17 cellular contexts compared by ENCODE assay signal in the genomic region with DNA sequence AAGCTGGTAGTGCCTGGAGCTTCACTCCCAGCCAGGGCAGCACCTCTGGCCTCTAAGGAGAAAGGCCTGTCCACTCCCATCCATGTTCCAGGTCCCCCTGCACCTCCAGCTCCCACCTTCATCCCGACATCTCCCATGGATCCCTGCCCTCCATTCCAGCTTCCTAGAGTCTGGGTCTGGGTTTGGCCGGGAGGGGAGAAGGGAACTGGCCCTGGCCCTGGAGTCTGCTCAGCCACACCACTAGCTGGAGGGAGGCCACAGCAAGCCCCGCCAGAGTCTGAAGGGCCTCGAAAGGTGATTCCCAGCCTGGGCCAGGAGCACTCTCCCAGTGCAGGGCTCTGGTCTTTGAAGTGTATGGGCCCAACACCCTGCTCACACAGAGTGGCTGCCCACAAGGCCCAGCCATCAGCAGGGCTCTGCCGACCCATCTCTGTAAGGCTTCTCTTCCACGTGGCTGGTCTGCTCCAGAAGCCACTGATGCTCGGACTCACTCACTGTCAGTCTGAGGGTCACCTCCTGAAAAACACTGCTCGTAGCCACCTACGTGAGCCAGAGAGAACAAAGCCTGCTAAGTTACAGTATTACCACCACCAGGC. TPM values are rescaled to one million over a fixed set of nuclear protein-coding genes. Genes with fewer than 3 reads are reported as not detected.
"Had no signal": no experiment of that assay in that cellular context is flagged by ENCODE, and none has a peak within 500 bp of the region (broad histone marks: within the 10 kb centered on the region; RNA-seq: fewer than 3 reads in every experiment).

No MANE protein-coding gene starts in this region.

- H3K27ac Mint-ChIP-seq: endodermal cell had no signal

- H3K4me3 ChIP-seq: ascending aorta, breast epithelium, gastroesophageal sphincter, left lung, psoas muscle, smooth muscle cell, stomach, thoracic aorta had no signal

- H3K4me3 Mint-ChIP-seq: activated CD4-positive, alpha-beta memory T cell treated with anti-CD3 and anti-CD28 coated beads, Interleukin-2, amount 10 ng/mL, durations not matched to agents 7 days and 5 days; activated CD4-positive, alpha-beta T cell treated with anti-CD3 and anti-CD28 coated beads for 36 hours; endodermal cell had no signal

- H3K9me3 Mint-ChIP-seq: activated CD4-positive, alpha-beta memory T cell treated with anti-CD3 and anti-CD28 coated beads, Interleukin-2, amount 10 ng/mL, durations not matched to agents 7 days and 5 days; endodermal cell; naive thymus-derived CD8-positive, alpha-beta T cell had no signal

- H3K27ac ChIP-seq: ascending aorta, gastroesophageal sphincter, psoas muscle, thoracic aorta, WERI-Rb-1 had no signal

- H3K9me2 ChIP-seq: SK-N-SH had no signal

- H3K36me3 ChIP-seq: breast epithelium had no signal

- H3K9me3 ChIP-seq: ascending aorta, breast epithelium, gastroesophageal sphincter, left lung, psoas muscle, SK-N-SH, stomach, thoracic aorta had no signal

- H3K27me3 Mint-ChIP-seq: activated CD4-positive, alpha-beta memory T cell treated with anti-CD3 and anti-CD28 coated beads, Interleukin-2, amount 10 ng/mL, durations not matched to agents 7 days and 5 days; activated CD4-positive, alpha-beta T cell treated with anti-CD3 and anti-CD28 coated beads for 36 hours; naive thymus-derived CD8-positive, alpha-beta T cell had no signal

- H3K4me2 ChIP-seq: SK-N-SH, smooth muscle cell had no signal

- H3K27me3 ChIP-seq: ascending aorta, breast epithelium, left lung, stomach had no signal

RNA-seq across cellular contexts. Expression of a gene that starts 34.4 kb away (rescaled TPM):
- total RNA-seq: osteocyte, smooth muscle cell had no signal

RNA-seq across cellular contexts. Expression of a gene that starts 58.7 kb away (rescaled TPM):
- total RNA-seq: activated CD4-positive, alpha-beta memory T cell treated with anti-CD3 and anti-CD28 coated beads, Interleukin-2, amount 10 ng/mL, durations not matched to agents 7 days and 5 days; activated CD4-positive, alpha-beta T cell treated with anti-CD3 and anti-CD28 coated beads for 36 hours; ascending aorta; dermis microvascular lymphatic vessel endothelial cell; endodermal cell; osteocyte; smooth muscle cell; T-helper 1 cell treated with Interleukin-12 subunit alpha and Interleukin-12 subunit beta and Interleukin-4 antibody, amounts not matched to agents 30 ng/mL and 1 ng/mL, for 36 hours had no signal
